ENCODE assay signal across 1 cellular context in the genomic region with DNA sequence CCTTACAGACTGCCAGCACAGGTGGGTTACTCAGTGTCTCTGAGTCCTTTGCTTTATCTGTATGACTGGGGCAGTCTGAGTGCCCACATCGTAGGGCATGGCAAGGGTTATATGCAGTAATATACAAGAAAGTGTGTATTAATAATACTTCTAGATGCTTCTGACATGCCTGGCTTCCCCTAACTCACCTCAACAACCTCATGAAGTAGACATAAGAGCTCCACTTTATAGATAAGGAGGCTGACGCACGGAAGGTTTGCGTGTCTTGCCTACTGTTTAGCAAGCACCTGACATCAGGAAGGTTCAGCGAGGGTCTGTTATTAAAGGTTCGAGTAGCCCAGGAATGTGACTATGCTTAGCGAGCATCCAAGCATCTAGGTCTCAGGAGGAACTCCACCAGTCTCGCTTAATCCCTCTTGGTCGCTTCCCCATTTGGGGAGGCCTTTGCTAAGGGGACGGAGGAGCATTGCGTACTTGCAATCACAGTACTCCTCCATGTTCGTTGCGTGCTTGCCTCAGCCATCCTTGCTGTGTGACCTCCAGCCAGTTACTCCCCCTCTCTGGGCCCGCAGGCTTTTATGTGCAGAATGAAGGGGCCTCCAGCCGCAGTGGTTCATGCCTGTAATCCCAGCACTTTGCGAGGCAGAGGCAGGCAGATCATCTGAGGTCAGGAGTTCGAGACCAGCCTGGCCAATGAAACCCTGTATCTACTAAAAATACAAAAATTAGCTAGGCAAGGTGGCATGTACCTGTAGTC.
TF ChIP-seq lines count a peak whose summit lies in the region.

No MANE protein-coding gene starts in this region.

TF ChIP-seq in A549, 52 proteins besides CTCF, POLR2A, EP300 and RAD21 (continued from another document):
- TF ChIP-seq REST (IDR thresholded peaks at IDR 0.05): no peak
